Comparison of ENCODE assay signal across 11 cellular contexts in genomic region chr17:8887834-8888703, GRCh38. TPM values are rescaled to one million over a fixed set of nuclear protein-coding genes. Genes with fewer than 3 reads are reported as not detected.
DNase-seq lines count a peak whose midpoint lies in the region; ATAC-seq, FAIRE-seq and TF ChIP-seq lines count a peak whose summit lies in the region.
"Had no signal": no experiment of that assay in that cellular context is flagged by ENCODE, and none has a peak within 500 bp of the region (broad histone marks: within the 10 kb centered on the region; RNA-seq: fewer than 3 reads in every experiment).

No MANE protein-coding gene starts in this region.

- DNase-seq in natural killer cell treated with Interleukin-12 subunit alpha and Interleukin-12 subunit beta and Interleukin-15 and Interleukin-18, amount 100 ng/mL, for 72 hours (ENCODE audit: low spot score) = peak; percentile 54
- DNase-seq in natural killer cell = no peak
- DNase-seq in brain microvascular endothelial cell = peak; percentile 51
- DNase-seq in kidney = no peak
- DNase-seq in NCI-H2107 treated with DMSO at 0.1 percent for 48 hours (lab: John Stamatoyannopoulos, UW; ENCODE audit: unreplicated experiment) = no peak
- DNase-seq in inferior parietal cortex (ENCODE audit: extremely low spot score) = no peak
- no peak for DNase-seq in NOMO-1 treated with DMSO at 0.1 percent for 48 hours (lab: John Stamatoyannopoulos, UW; ENCODE audit: unreplicated experiment)
- DNase-seq in superior temporal gyrus (ENCODE audit: extremely low spot score) = no peak
- DNase-seq: activated naive CD8-positive, alpha-beta T cell treated with anti-CD3 and anti-CD28 coated beads, Interleukin-2, amount 50 U/mL, for 24 hours; stimulated activated naive CD8-positive, alpha-beta T cell treated with anti-CD3 and anti-CD28 coated beads, Interleukin-15, Interleukin-2, amounts not matched to agents 100 U/mL and 50 U/mL, for 24 hours had no signal

- H3K27me3 Mint-ChIP-seq in natural killer cell treated with Interleukin-12 subunit alpha and Interleukin-12 subunit beta and Interleukin-15 and Interleukin-18, amount 100 ng/mL, for 72 hours = no peaks in the 10 kb centered on the region
- no peaks in the 10 kb centered on the region for H3K27me3 Mint-ChIP-seq in natural killer cell (ENCODE audit: low read depth in 2 of 2)
- H3K27me3 Mint-ChIP-seq: activated naive CD8-positive, alpha-beta T cell treated with anti-CD3 and anti-CD28 coated beads, Interleukin-2, amount 50 U/mL, for 24 hours had no signal

- H3K27ac Mint-ChIP-seq in natural killer cell treated with Interleukin-12 subunit alpha and Interleukin-12 subunit beta and Interleukin-15 and Interleukin-18, amount 100 ng/mL, for 72 hours = peak overlapping the region in 1 of 2 donors; percentile 69
- H3K27ac Mint-ChIP-seq in natural killer cell = no peak overlapping the region
- H3K27ac Mint-ChIP-seq: activated naive CD8-positive, alpha-beta T cell treated with anti-CD3 and anti-CD28 coated beads, Interleukin-2, amount 50 U/mL, for 24 hours had no signal

- H3K9me3 Mint-ChIP-seq in natural killer cell treated with Interleukin-12 subunit alpha and Interleukin-12 subunit beta and Interleukin-15 and Interleukin-18, amount 100 ng/mL, for 72 hours = no peaks in the 10 kb centered on the region
- H3K9me3 Mint-ChIP-seq in natural killer cell = no peaks in the 10 kb centered on the region
- H3K9me3 Mint-ChIP-seq: activated naive CD8-positive, alpha-beta T cell treated with anti-CD3 and anti-CD28 coated beads, Interleukin-2, amount 50 U/mL, for 24 hours had no signal

- H3K9ac ChIP-seq in kidney (ENCODE audit: low read length in 2 of 2) = no peak overlapping the region
- H3K9ac ChIP-seq: BLaER1 had no signal

- peaks cover 16% of the 10 kb centered on the region for H3K36me3 Mint-ChIP-seq in natural killer cell treated with Interleukin-12 subunit alpha and Interleukin-12 subunit beta and Interleukin-15 and Interleukin-18, amount 100 ng/mL, for 72 hours
- H3K36me3 Mint-ChIP-seq in natural killer cell = peaks cover 16% of the 10 kb centered on the region

- in situ Hi-C loops in brain microvascular endothelial cell (cut with HindIII; ENCODE audit: low pct_ligation_motif_present, low sequenced_read_pairs) = no loop called here

- H3K27me3 ChIP-seq in brain microvascular endothelial cell (replicated peaks) = no peaks in the 10 kb centered on the region
- H3K27me3 ChIP-seq: BLaER1 had no signal

- no peaks in the 10 kb centered on the region for H3K9me3 ChIP-seq in kidney (ENCODE audit: control insufficient read depth in 1 of 2, low read length in 2 of 2)
- H3K9me3 ChIP-seq: BLaER1 had no signal

- ATAC-seq in natural killer cell treated with Interleukin-12 subunit alpha and Interleukin-12 subunit beta and Interleukin-15 and Interleukin-18, amount 100 ng/mL, for 72 hours = no peak
- no peak for ATAC-seq in natural killer cell
- ATAC-seq: activated naive CD8-positive, alpha-beta T cell treated with anti-CD3 and anti-CD28 coated beads, Interleukin-2, amount 50 U/mL, for 24 hours; stimulated activated naive CD8-positive, alpha-beta T cell treated with anti-CD3 and anti-CD28 coated beads, Interleukin-15, Interleukin-2, amounts not matched to agents 100 U/mL and 50 U/mL, for 24 hours had no signal

- TF ChIP-seq CTCF in natural killer cell (IDR thresholded peaks at IDR 0.05) = no peak
- peak; percentile 66 for TF ChIP-seq CTCF in brain microvascular endothelial cell (IDR thresholded peaks at IDR 0.05; ENCODE audit: low read depth, low read length, missing control alignments)
- peak; percentile 18 for TF ChIP-seq CTCF in kidney (IDR thresholded peaks at IDR 0.05; ENCODE audit: borderline replicate concordance, extremely low read depth, insufficient read depth)

- no peaks in the 10 kb centered on the region for H3K36me3 ChIP-seq in brain microvascular endothelial cell (replicated peaks)
- no peaks in the 10 kb centered on the region for H3K36me3 ChIP-seq in kidney (ENCODE audit: control insufficient read depth in 1 of 2, insufficient read depth in 2 of 2, low read length in 2 of 2)

- H3K27ac ChIP-seq in brain microvascular endothelial cell = no peak overlapping the region
- no peak overlapping the region for H3K27ac ChIP-seq in kidney (ENCODE audit: low read depth in 2 of 2, low read length in 2 of 2)
- H3K27ac ChIP-seq: BLaER1 had no signal

- FAIRE-seq in kidney (lab: Jason Lieb, UNC) = no peak

- H3K4me3 ChIP-seq in brain microvascular endothelial cell (ENCODE audit: low read depth, low read length) = no peak overlapping the region
- H3K4me3 ChIP-seq in kidney (ENCODE audit: low read length in 2 of 2) = no peak overlapping the region
- H3K4me3 ChIP-seq: BLaER1 had no signal

- no peaks in the 10 kb centered on the region for H3K4me1 ChIP-seq in kidney (ENCODE audit: control insufficient read depth in 1 of 2, insufficient read depth in 1 of 2, low read depth in 1 of 2, low read length in 2 of 2)

- H3K4me3 Mint-ChIP-seq in natural killer cell treated with Interleukin-12 subunit alpha and Interleukin-12 subunit beta and Interleukin-15 and Interleukin-18, amount 100 ng/mL, for 72 hours = no peak overlapping the region
- H3K4me3 Mint-ChIP-seq in natural killer cell = no peak overlapping the region
- H3K4me3 Mint-ChIP-seq: activated naive CD8-positive, alpha-beta T cell treated with anti-CD3 and anti-CD28 coated beads, Interleukin-2, amount 50 U/mL, for 24 hours had no signal

- H3K4me1 Mint-ChIP-seq in natural killer cell treated with Interleukin-12 subunit alpha and Interleukin-12 subunit beta and Interleukin-15 and Interleukin-18, amount 100 ng/mL, for 72 hours (ENCODE audit: low read depth in 2 of 2) = peaks cover 13 to 28% of the 10 kb centered on the region in 2 donors
- peaks cover 14 to 24% of the 10 kb centered on the region in 2 donors for H3K4me1 Mint-ChIP-seq in natural killer cell

- intact Hi-C loops in natural killer cell (cut with micrococcal nuclease) = no loop called here
- intact Hi-C loops in kidney (cut with DNase I) = no loop called here

RNA-seq across cellular contexts. Expression of gene PIK3R6, which starts 20.6 kb away (rescaled TPM):
- 1 to 10 TPM in 1 of 2 donors, under 1 TPM in 1; 0.81 to 6.2 TPM for total RNA-seq in natural killer cell treated with Interleukin-12 subunit alpha and Interleukin-12 subunit beta and Interleukin-15 and Interleukin-18, amount 100 ng/mL, for 72 hours
- total RNA-seq in natural killer cell (1 to 10 TPM in 2 of 3 donors, under 1 TPM in 1; 0.84 to 6.3 (median 1.4) TPM), kidney (2.3 TPM)
- polyA plus RNA-seq in kidney (ENCODE audit: insufficient read depth, low read depth, low replicate concordance) = 0.17 TPM

Comparison
In these comparisons a context has a peak if more than half of its experiments do, and no peak if none do; other contexts are left out.
1. DNase-seq: peak in natural killer cell treated with Interleukin-12 subunit alpha and Interleukin-12 subunit beta and Interleukin-15 and Interleukin-18, amount 100 ng/mL, for 72 hours (single experiment) and brain microvascular endothelial cell (single experiment); none in natural killer cell (single experiment), kidney (single experiment), NCI-H2107 treated with DMSO at 0.1 percent for 48 hours (single experiment), inferior parietal cortex (single experiment), NOMO-1 treated with DMSO at 0.1 percent for 48 hours (single experiment) and superior temporal gyrus (single experiment).